In genomic region chr18:3901042-3901441, GRCh38 we compare ENCODE assay signal across 37 cellular contexts.
"Had no signal": no experiment of that assay in that cellular context is flagged by ENCODE, and none has a peak within 500 bp of the region (broad histone marks: within the 10 kb centered on the region; RNA-seq: fewer than 3 reads in every experiment).

No MANE protein-coding gene starts in this region.

- H3K27ac Mint-ChIP-seq: activated B cell treated with CpG ODN at 0.5 μM for 24 hours; activated CD8-positive, alpha-beta memory T cell treated with anti-CD3 and anti-CD28 coated beads, Interleukin-2, amount 10 ng/mL, durations not matched to agents 7 days and 5 days; activated CD8-positive, alpha-beta T cell treated with anti-CD3 and anti-CD28 coated beads, Interleukin-2, amount 10 ng/mL, durations not matched to agents 7 days and 5 days; activated naive CD4-positive, alpha-beta T cell treated with anti-CD3 and anti-CD28 coated beads for 36 hours; activated naive CD4-positive, alpha-beta T cell treated with anti-CD3 and anti-CD28 coated beads, Interleukin-2, amount 50 U/mL, for 24 hours; activated naive CD8-positive, alpha-beta T cell treated with anti-CD3 and anti-CD28 coated beads for 36 hours; activated naive CD8-positive, alpha-beta T cell treated with anti-CD3 and anti-CD28 coated beads, Interleukin-2, amount 50 U/mL, for 24 hours; activated T-helper 1 cell treated with anti-CD3 and anti-CD28 coated beads, Interleukin-12 subunit alpha, Interleukin-12 subunit beta, Interleukin-2, Interleukin-4 antibody, amounts not matched to agents 30 ng/mL and 10 ng/mL and 1 ng/mL, durations not matched to agents 14 hours and 24 hours and 36 hours; activated T-helper 2 cell treated with anti-CD3 and anti-CD28 coated beads, Interferon-gamma antibody, Interleukin-2, Interleukin-4, amounts not matched to agents 10 μg/mL and 5 μg/mL and 100 μg/mL, durations not matched to agents 14 hours and 24 hours and 36 hours; endodermal cell; T-helper 17 cell; T-helper 2 cell treated with Interferon-gamma antibody and Interleukin-4, amounts not matched to agents 5 μg/mL and 100 μg/mL, for 36 hours had no signal

- H3K9me3 ChIP-seq: adrenal gland, body of pancreas, breast epithelium, colonic mucosa, gastrocnemius medialis had no signal

- H3K27ac ChIP-seq: adrenal gland, body of pancreas, breast epithelium, cardiac muscle cell, colonic mucosa, foreskin keratinocyte, gastrocnemius medialis, WERI-Rb-1 had no signal

- H3K36me3 ChIP-seq: adrenal gland, breast epithelium, cardiac muscle cell, colonic mucosa, gastrocnemius medialis, WERI-Rb-1 had no signal

- H3K36me3 Mint-ChIP-seq: activated CD8-positive, alpha-beta memory T cell treated with anti-CD3 and anti-CD28 coated beads, Interleukin-2, amount 10 ng/mL, durations not matched to agents 7 days and 5 days; activated naive CD4-positive, alpha-beta T cell treated with anti-CD3 and anti-CD28 coated beads, Interleukin-2, amount 50 U/mL, for 24 hours; activated naive CD8-positive, alpha-beta T cell treated with anti-CD3 and anti-CD28 coated beads for 36 hours had no signal

- DNase-seq: activated B cell treated with CpG ODN at 0.5 μM for 24 hours; activated CD4-positive, alpha-beta T cell treated with anti-CD3 and anti-CD28 coated beads for 48 hours; activated CD4-positive, alpha-beta T cell treated with anti-CD3 and anti-CD28 coated beads, Interleukin-2, amount 50 U/mL, for 1 hour; activated CD4-positive, alpha-beta T cell treated with anti-CD3 and anti-CD28 coated beads, Interleukin-2, amount 50 U/mL, for 48 hours; activated CD8-positive, alpha-beta memory T cell treated with anti-CD3 and anti-CD28 coated beads, Interleukin-2, amount 10 ng/mL, durations not matched to agents 7 days and 5 days; activated CD8-positive, alpha-beta memory T cell treated with anti-CD3 and anti-CD28 coated beads, Interleukin-2, amount 50 U/mL, for 4 hours; activated CD8-positive, alpha-beta T cell treated with anti-CD3 and anti-CD28 coated beads, Interleukin-2, amount 10 ng/mL, durations not matched to agents 7 days and 5 days; activated effector memory CD4-positive, alpha-beta T cell treated with anti-CD3 and anti-CD28 coated beads, Interleukin-2, amount 50 U/mL, for 16 hours; activated naive CD4-positive, alpha-beta T cell treated with anti-CD3 and anti-CD28 coated beads for 36 hours; activated naive CD8-positive, alpha-beta T cell treated with anti-CD3 and anti-CD28 coated beads for 36 hours; activated naive CD8-positive, alpha-beta T cell treated with anti-CD3 and anti-CD28 coated beads, Interleukin-2, amount 50 U/mL, for 24 hours; activated T-cell treated with anti-CD3 and anti-CD28 coated beads, Interleukin-2, amount 50 U/mL, for 1 hour; activated T-cell treated with anti-CD3 and anti-CD28 coated beads, Interleukin-2, amount 50 U/mL, for 48 hours; adrenal gland; amygdala; aorta; body of pancreas; central memory CD4-positive, alpha-beta T cell; cerebellar nuclear complex; colonic mucosa; effector memory CD4-positive, alpha-beta T cell; endodermal cell; foreskin keratinocyte; gastrocnemius medialis; glutamatergic neuron; T-helper 1 cell; T-helper 17 cell; T1000; WERI-Rb-1 had no signal

- H3K4me1 Mint-ChIP-seq: activated B cell treated with CpG ODN at 0.5 μM for 24 hours; activated CD8-positive, alpha-beta memory T cell treated with anti-CD3 and anti-CD28 coated beads, Interleukin-2, amount 10 ng/mL, durations not matched to agents 7 days and 5 days; activated naive CD4-positive, alpha-beta T cell treated with anti-CD3 and anti-CD28 coated beads, Interleukin-2, amount 50 U/mL, for 24 hours; activated naive CD8-positive, alpha-beta T cell treated with anti-CD3 and anti-CD28 coated beads for 36 hours; activated naive CD8-positive, alpha-beta T cell treated with anti-CD3 and anti-CD28 coated beads, Interleukin-2, amount 50 U/mL, for 24 hours; T-helper 17 cell had no signal

- H3K4me3 ChIP-seq: adrenal gland, body of pancreas, breast epithelium, cardiac muscle cell, colonic mucosa, gastrocnemius medialis had no signal

- H3K4me1 ChIP-seq: adrenal gland, body of pancreas, breast epithelium, colonic mucosa, gastrocnemius medialis had no signal

- H3K27me3 ChIP-seq: adrenal gland, body of pancreas, breast epithelium, cardiac muscle cell, colonic mucosa, foreskin keratinocyte, gastrocnemius medialis had no signal

- H3K27me3 Mint-ChIP-seq: activated naive CD4-positive, alpha-beta T cell treated with anti-CD3 and anti-CD28 coated beads, Interleukin-2, amount 50 U/mL, for 24 hours had no signal

- H3K4me3 Mint-ChIP-seq: activated B cell treated with CpG ODN at 0.5 μM for 24 hours; activated CD8-positive, alpha-beta memory T cell treated with anti-CD3 and anti-CD28 coated beads, Interleukin-2, amount 10 ng/mL, durations not matched to agents 7 days and 5 days; activated CD8-positive, alpha-beta T cell treated with anti-CD3 and anti-CD28 coated beads, Interleukin-2, amount 10 ng/mL, durations not matched to agents 7 days and 5 days; activated naive CD4-positive, alpha-beta T cell treated with anti-CD3 and anti-CD28 coated beads for 36 hours; activated naive CD4-positive, alpha-beta T cell treated with anti-CD3 and anti-CD28 coated beads, Interleukin-2, amount 50 U/mL, for 24 hours; activated naive CD8-positive, alpha-beta T cell treated with anti-CD3 and anti-CD28 coated beads for 36 hours; activated naive CD8-positive, alpha-beta T cell treated with anti-CD3 and anti-CD28 coated beads, Interleukin-2, amount 50 U/mL, for 24 hours; activated T-helper 1 cell treated with anti-CD3 and anti-CD28 coated beads, Interleukin-12 subunit alpha, Interleukin-12 subunit beta, Interleukin-2, Interleukin-4 antibody, amounts not matched to agents 30 ng/mL and 10 ng/mL and 1 ng/mL, durations not matched to agents 14 hours and 24 hours and 36 hours; endodermal cell; T-helper 17 cell; T-helper 2 cell treated with Interferon-gamma antibody and Interleukin-4, amounts not matched to agents 5 μg/mL and 100 μg/mL, for 36 hours had no signal

- H3K9me3 Mint-ChIP-seq: activated B cell treated with CpG ODN at 0.5 μM for 24 hours; activated naive CD4-positive, alpha-beta T cell treated with anti-CD3 and anti-CD28 coated beads for 36 hours; activated naive CD4-positive, alpha-beta T cell treated with anti-CD3 and anti-CD28 coated beads, Interleukin-2, amount 50 U/mL, for 24 hours; activated naive CD8-positive, alpha-beta T cell treated with anti-CD3 and anti-CD28 coated beads for 36 hours; activated naive CD8-positive, alpha-beta T cell treated with anti-CD3 and anti-CD28 coated beads, Interleukin-2, amount 50 U/mL, for 24 hours; activated T-helper 1 cell treated with anti-CD3 and anti-CD28 coated beads, Interleukin-12 subunit alpha, Interleukin-12 subunit beta, Interleukin-2, Interleukin-4 antibody, amounts not matched to agents 30 ng/mL and 10 ng/mL and 1 ng/mL, durations not matched to agents 14 hours and 24 hours and 36 hours; activated T-helper 2 cell treated with anti-CD3 and anti-CD28 coated beads, Interferon-gamma antibody, Interleukin-2, Interleukin-4, amounts not matched to agents 10 μg/mL and 5 μg/mL and 100 μg/mL, durations not matched to agents 14 hours and 24 hours and 36 hours; endodermal cell; T-helper 2 cell treated with Interferon-gamma antibody and Interleukin-4, amounts not matched to agents 5 μg/mL and 100 μg/mL, for 36 hours had no signal

- ATAC-seq: activated CD4-positive, CD25-positive, alpha-beta regulatory T cell treated with anti-CD3 and anti-CD28 coated beads, Interleukin-2, amount 50 U/mL, for 24 hours; activated CD8-positive, alpha-beta memory T cell treated with anti-CD3 and anti-CD28 coated beads, Interleukin-2, amount 10 ng/mL, durations not matched to agents 7 days and 5 days; activated CD8-positive, alpha-beta T cell treated with anti-CD3 and anti-CD28 coated beads, Interleukin-2, amount 10 ng/mL, durations not matched to agents 7 days and 5 days; activated naive CD8-positive, alpha-beta T cell treated with anti-CD3 and anti-CD28 coated beads, Interleukin-2, amount 50 U/mL, for 24 hours; body of pancreas; esophagus mucosa; foreskin keratinocyte; gastrocnemius medialis; T-helper 17 cell had no signal
